ENCODE assay signal across 10 cellular contexts in genomic region chr2:9814129-9814868, GRCh38. TPM values are rescaled to one million over a fixed set of nuclear protein-coding genes. Genes with fewer than 3 reads are reported as not detected.
DNase-seq lines count a peak whose midpoint lies in the region; ATAC-seq lines count a peak whose summit lies in the region.
"Had no signal": no experiment of that assay in that cellular context is flagged by ENCODE, and none has a peak within 500 bp of the region (broad histone marks: within the 10 kb centered on the region; RNA-seq: fewer than 3 reads in every experiment).

No MANE protein-coding gene starts in this region.

- peak; percentile 6 for ATAC-seq in activated T-helper 17 cell treated with anti-CD3 and anti-CD28 coated beads, Interleukin-2, amount 50 U/mL, for 72 hours (replicated peaks)
- peak; percentile 13 to 15 for ATAC-seq in right cardiac atrium
- no peak for ATAC-seq in HG03342 (IDR thresholded peaks at IDR 0.05; ENCODE audit: unreplicated experiment)

- H3K4me1 Mint-ChIP-seq in activated T-helper 17 cell treated with anti-CD3 and anti-CD28 coated beads, Interleukin-2, amount 50 U/mL, for 72 hours, result peaks cover 4% of the 10 kb centered on the region
- H3K4me1 Mint-ChIP-seq in immature natural killer cell, result peaks cover 3 to 16% of the 10 kb centered on the region in 2 donors

- H3K27ac ChIP-seq in right cardiac atrium (ENCODE audit: low read length) (no peak overlapping the region), stomach smooth muscle (ENCODE audit: low read length) (no peak overlapping the region)
- H3K27ac ChIP-seq: ovary had no signal

- H3K4me1 ChIP-seq in right cardiac atrium (ENCODE audit: control insufficient read depth, insufficient read depth, low read length), result no peaks in the 10 kb centered on the region
- H3K4me1 ChIP-seq in stomach smooth muscle (ENCODE audit: control insufficient read depth, insufficient read depth, low read length), result peaks cover 8% of the 10 kb centered on the region

- 66% methylated on average over 24 of the region's 24 CpGs for WGBS in right cardiac atrium

- H3K4me3 Mint-ChIP-seq in activated T-helper 17 cell treated with anti-CD3 and anti-CD28 coated beads, Interleukin-2, amount 50 U/mL, for 72 hours, result peak overlapping the region; percentile 10
- H3K4me3 Mint-ChIP-seq in immature natural killer cell, result peak overlapping the region in 1 of 5 donors; percentile 22
- H3K4me3 Mint-ChIP-seq: T-cell had no signal

- H3K27ac Mint-ChIP-seq in activated T-helper 17 cell treated with anti-CD3 and anti-CD28 coated beads, Interleukin-2, amount 50 U/mL, for 72 hours, result peak overlapping the region; percentile 84
- no peak overlapping the region for H3K27ac Mint-ChIP-seq in immature natural killer cell
- H3K27ac Mint-ChIP-seq: T-cell had no signal

- DNase-seq in NCI-H1092 treated with DMSO at 0.1 percent for 48 hours (lab: John Stamatoyannopoulos, UW) (peak; percentile 27), NCI-H1092 (lab: John Stamatoyannopoulos, UW) (no peak), right cardiac atrium (peak in 1 of 3 donors; percentile 38), immature natural killer cell (no peak), EL (no peak)

- H3K9ac ChIP-seq in stomach smooth muscle (ENCODE audit: low read length in 2 of 2), result no peak overlapping the region

- intact Hi-C loops in right cardiac atrium (cut with DNase I), result loop anchor here in 3 of 4 donors (5.0 to 10.0 kb wide), 4 partner anchors 231 to 281 kb away; partner anchors contain the start of gene KLF11 (in 1 of the 3)

- H3K9me3 ChIP-seq in right cardiac atrium (ENCODE audit: control insufficient read depth, low read length) (no peaks in the 10 kb centered on the region), stomach smooth muscle (ENCODE audit: control insufficient read depth in 2 of 2, low read length in 2 of 2) (no peaks in the 10 kb centered on the region)
- H3K9me3 ChIP-seq: ovary had no signal

- H3K36me3 ChIP-seq in stomach smooth muscle (ENCODE audit: control insufficient read depth in 2 of 2, insufficient read depth in 2 of 2, low read length in 2 of 2), result no peaks in the 10 kb centered on the region
- H3K36me3 ChIP-seq: ovary had no signal

- no peaks in the 10 kb centered on the region for H3K36me3 Mint-ChIP-seq in activated T-helper 17 cell treated with anti-CD3 and anti-CD28 coated beads, Interleukin-2, amount 50 U/mL, for 72 hours (ENCODE audit: low read depth)
- H3K36me3 Mint-ChIP-seq in immature natural killer cell, result no peaks in the 10 kb centered on the region
- H3K36me3 Mint-ChIP-seq: T-cell had no signal

- H3K9me3 Mint-ChIP-seq in activated T-helper 17 cell treated with anti-CD3 and anti-CD28 coated beads, Interleukin-2, amount 50 U/mL, for 72 hours, result no peaks in the 10 kb centered on the region
- H3K9me3 Mint-ChIP-seq in immature natural killer cell, result no peaks in the 10 kb centered on the region
- H3K9me3 Mint-ChIP-seq: T-cell had no signal

- H3K27me3 ChIP-seq in right cardiac atrium (ENCODE audit: control insufficient read depth, insufficient read depth), result no peaks in the 10 kb centered on the region
- no peaks in the 10 kb centered on the region for H3K27me3 ChIP-seq in stomach smooth muscle (ENCODE audit: control insufficient read depth in 1 of 2, insufficient read depth in 2 of 2, low read length in 2 of 2)
- H3K27me3 ChIP-seq: ovary had no signal

- H3K4me3 ChIP-seq in right cardiac atrium (ENCODE audit: low read length), result no peak overlapping the region
- peak overlapping the region; percentile 44 to 67 for H3K4me3 ChIP-seq in stomach smooth muscle (ENCODE audit: low read length in 2 of 2)
- H3K4me3 ChIP-seq: ovary had no signal

- peaks cover 3% of the 10 kb centered on the region for H3K27me3 Mint-ChIP-seq in activated T-helper 17 cell treated with anti-CD3 and anti-CD28 coated beads, Interleukin-2, amount 50 U/mL, for 72 hours
- H3K27me3 Mint-ChIP-seq in immature natural killer cell (ENCODE audit: low read depth in 3 of 3), result peaks cover 2 to 3% (median 2%) of the 10 kb centered on the region in 3 donors

RNA-seq across cellular contexts. Expression of gene TAF1B, which starts 29.0 kb away (rescaled TPM):
- total RNA-seq in activated T-helper 17 cell treated with anti-CD3 and anti-CD28 coated beads, Interleukin-2, amount 50 U/mL, for 72 hours, result 10 to 100 TPM; 29.8 to 41.1 TPM
- total RNA-seq in right cardiac atrium, result 10 to 100 TPM in 1 of 4 donors, 1 to 10 TPM in 3; 7.7 to 12.4 (median 9.4) TPM
- polyA plus RNA-seq in right cardiac atrium (2.9 TPM), immature natural killer cell (10 to 100 TPM in 2 of 3 donors, 1 to 10 TPM in 1; 8.7 to 21.8 (median 10.2) TPM)
